ENCODE assay signal across 20 cellular contexts in the genomic region with DNA sequence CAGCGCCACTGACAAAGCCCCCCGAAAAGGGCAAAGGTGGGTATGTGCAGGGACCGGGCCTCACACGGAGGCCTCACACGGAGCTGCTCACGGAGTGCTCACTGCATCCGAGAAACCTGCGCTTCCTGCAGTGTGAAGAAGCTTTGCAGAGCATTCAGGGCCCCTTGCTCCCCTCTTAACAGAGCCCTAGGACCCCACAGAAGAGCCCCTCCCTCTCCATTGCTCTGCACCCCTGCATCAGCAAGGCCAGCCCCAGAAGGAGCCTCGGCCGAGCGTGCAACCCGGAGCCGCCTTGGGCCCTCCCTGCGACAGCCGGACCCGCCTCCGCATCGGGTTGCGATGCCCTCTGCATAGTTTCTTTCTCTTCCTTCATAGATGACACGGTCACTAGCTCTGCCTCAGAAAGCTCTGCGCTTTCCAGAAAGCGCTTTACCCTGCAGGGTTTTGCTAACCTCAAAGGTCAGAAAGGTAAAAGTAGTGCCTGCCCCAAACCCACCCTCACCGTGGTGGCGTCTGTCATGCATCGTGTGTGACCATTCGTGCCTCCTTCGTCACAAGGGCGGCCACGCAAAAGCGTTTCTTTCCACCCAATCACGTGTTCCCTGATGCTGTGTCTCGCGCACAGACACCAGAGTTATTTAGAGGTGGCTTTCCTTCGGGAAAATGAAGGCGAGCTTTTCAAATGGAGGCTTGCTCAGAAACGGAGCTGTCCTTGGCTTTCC. TPM values are rescaled to one million over a fixed set of nuclear protein-coding genes. Genes with fewer than 3 reads are reported as not detected.
DNase-seq lines count a peak whose midpoint lies in the region; TF ChIP-seq lines count a peak whose summit lies in the region.
"Had no signal": no experiment of that assay in that cellular context is flagged by ENCODE, and none has a peak within 500 bp of the region (broad histone marks: within the 10 kb centered on the region; RNA-seq: fewer than 3 reads in every experiment).

No MANE protein-coding gene starts in this region.

- H3K23ac ChIP-seq in mesendoderm (ENCODE audit: low read length), result no peak overlapping the region

- peaks cover 5% of the 10 kb centered on the region; the same call in 1 of the 2 replicates for H3K36me3 ChIP-seq in HUES6 (ENCODE audit: control insufficient read depth, insufficient read depth, low read length)
- H3K36me3 ChIP-seq in mesendoderm (ENCODE audit: control insufficient read depth, insufficient read depth, low read length), result no peaks in the 10 kb centered on the region

- H3K9me3 Mint-ChIP-seq in glutamatergic neuron (ENCODE audit: unreplicated experiment), result peaks cover 6% of the 10 kb centered on the region

- peak overlapping the region; percentile 24 for H3K9ac ChIP-seq in HUES6 (ENCODE audit: low read length)
- no peak overlapping the region for H3K9ac ChIP-seq in mesendoderm (ENCODE audit: low read length)

- DNase-seq in ELF-1 (ENCODE audit: low read depth, low spot score), result peak; percentile 29
- DNase-seq in glutamatergic neuron, result peak; percentile 13
- DNase-seq in mesendoderm, result peak; percentile 37
- DNase-seq in NCI-H1092 (lab: John Stamatoyannopoulos, UW), result no peak
- no peak for DNase-seq in activated CD8-positive, alpha-beta memory T cell treated with anti-CD3 and anti-CD28 coated beads for 24 hours
- no peak for DNase-seq in GM20000 (ENCODE audit: low spot score)
- no peak for DNase-seq in activated CD4-positive, alpha-beta T cell treated with anti-CD3 and anti-CD28 coated beads, Interleukin-2, amount 50 U/mL, for 48 hours
- DNase-seq: DMS 273 treated with DMSO at 0.1 percent for 48 hours, HCEC 1CT, KBM-7, NCI-H1436 treated with DMSO at 0.1 percent for 48 hours, NCI-H2029 treated with DMSO at 0.1 percent for 48 hours, NCI-H510A, NCI-H82, SHP77 had no signal

- H3K4me3 ChIP-seq in HUES6 (ENCODE audit: low read depth, low read length), result no peak overlapping the region
- H3K4me3 ChIP-seq in mesendoderm (ENCODE audit: low read length), result no peak overlapping the region

- no peaks in the 10 kb centered on the region for H3K36me3 Mint-ChIP-seq in glutamatergic neuron (ENCODE audit: unreplicated experiment)
- H3K36me3 Mint-ChIP-seq: CD14-positive monocyte had no signal

- no peaks in the 10 kb centered on the region for H3K27me3 ChIP-seq in HUES6 (ENCODE audit: control insufficient read depth, insufficient read depth, low read length)
- no peaks in the 10 kb centered on the region for H3K27me3 ChIP-seq in mesendoderm (ENCODE audit: insufficient read depth, low read length, poor library complexity)

- H3K27me3 Mint-ChIP-seq in glutamatergic neuron (ENCODE audit: unreplicated experiment), result peaks cover 11% of the 10 kb centered on the region

- no CpG with 5 or more reads among the region's 36 CpGs for WGBS in mesendoderm (ENCODE audit: extremely low coverage, insufficient coverage, low lambda C conversion rate)

- no peaks in the 10 kb centered on the region for H3K9me3 ChIP-seq in HUES6 (ENCODE audit: control insufficient read depth, insufficient read depth, low read depth, low read length)

- H3K4me1 Mint-ChIP-seq in glutamatergic neuron (ENCODE audit: low read depth, unreplicated experiment), result peaks cover 4% of the 10 kb centered on the region
- H3K4me1 Mint-ChIP-seq: CD14-positive monocyte had no signal

- H2BK5ac ChIP-seq in mesendoderm (ENCODE audit: low read length), result no peak overlapping the region

- H2BK120ac ChIP-seq in mesendoderm (ENCODE audit: low read depth, low read length), result no peak overlapping the region

- H3K27ac ChIP-seq in HUES6 (ENCODE audit: low read depth, low read length) (no peak overlapping the region), mesendoderm (ENCODE audit: low read depth, low read length) (no peak overlapping the region)

- H2BK15ac ChIP-seq in mesendoderm (replicated peaks; ENCODE audit: low read depth), result no peak overlapping the region

- no peak overlapping the region for H3K4me3 Mint-ChIP-seq in glutamatergic neuron (ENCODE audit: unreplicated experiment)
- H3K4me3 Mint-ChIP-seq: CD14-positive monocyte had no signal

- no peak overlapping the region for H4K5ac ChIP-seq in mesendoderm (ENCODE audit: low read length)

- H2AK5ac ChIP-seq in mesendoderm (ENCODE audit: low read length), result no peak overlapping the region

- H3K4me1 ChIP-seq in HUES6 (ENCODE audit: control insufficient read depth, insufficient read depth, low read length) (peaks cover 13% of the 10 kb centered on the region), mesendoderm (ENCODE audit: control insufficient read depth, low read depth, low read length) (peaks cover 2% of the 10 kb centered on the region)

- H3K79me2 ChIP-seq in mesendoderm (ENCODE audit: control insufficient read depth, insufficient read depth, low read length), result no peaks in the 10 kb centered on the region

- H3K18ac ChIP-seq in mesendoderm (ENCODE audit: low read length), result no peak overlapping the region

- TF ChIP-seq CTCF in glutamatergic neuron (IDR thresholded peaks at IDR 0.05; ENCODE audit: partially characterized antibody, unreplicated experiment), result no peak
- no peak for TF ChIP-seq CTCF in GM20000 (IDR thresholded peaks at IDR 0.05; ENCODE audit: extremely low read depth, missing control alignments)

- H3K4ac ChIP-seq in mesendoderm (ENCODE audit: low read depth, low read length), result no peak overlapping the region

- H3K56ac ChIP-seq in mesendoderm (ENCODE audit: low read length), result peak overlapping the region; percentile 63

- no peak overlapping the region for H3K27ac Mint-ChIP-seq in glutamatergic neuron (ENCODE audit: unreplicated experiment)
- H3K27ac Mint-ChIP-seq: CD14-positive monocyte had no signal

- H3K79me1 ChIP-seq in mesendoderm (ENCODE audit: low read length), result no peaks in the 10 kb centered on the region

- no peak overlapping the region for H4K8ac ChIP-seq in mesendoderm (ENCODE audit: low read depth, low read length)

- H3K4me2 ChIP-seq in mesendoderm (ENCODE audit: low read length), result no peak overlapping the region

RNA-seq across cellular contexts. Expression of a gene that starts 15.7 kb away (rescaled TPM):
- total RNA-seq in glutamatergic neuron (ENCODE audit: unreplicated experiment), result not detected
- polyA plus RNA-seq in mesendoderm (2013, experiment 1 of 2), result 0.20 TPM
- polyA plus RNA-seq in mesendoderm (2013, experiment 2 of 2), result 0.18 TPM
- total RNA-seq: A673 had no signal
- polyA plus RNA-seq: CD14-positive monocyte had no signal

RNA-seq across cellular contexts. Expression of a gene that starts 32.7 kb away (rescaled TPM):
- total RNA-seq in glutamatergic neuron (ENCODE audit: unreplicated experiment), result 0.74 TPM
- 0.62 TPM for polyA plus RNA-seq in mesendoderm (2013, experiment 1 of 2)
- 0.45 TPM for polyA plus RNA-seq in mesendoderm (2013, experiment 2 of 2)
- total RNA-seq: A673, Daoy, HT1080 had no signal
- polyA plus RNA-seq: CD14-positive monocyte had no signal

Comparison
In these comparisons a context has a peak if more than half of its experiments do, and no peak if none do; other contexts are left out.
1. DNase-seq: peak in ELF-1 (single experiment), glutamatergic neuron (single experiment) and mesendoderm (single experiment); none in NCI-H1092 (single experiment), activated CD8-positive, alpha-beta memory T cell treated with anti-CD3 and anti-CD28 coated beads for 24 hours (single experiment), GM20000 (single experiment) and activated CD4-positive, alpha-beta T cell treated with anti-CD3 and anti-CD28 coated beads, Interleukin-2, amount 50 U/mL, for 48 hours (0 of 2).